2 cellular contexts compared by ENCODE assay signal in the genomic region with DNA sequence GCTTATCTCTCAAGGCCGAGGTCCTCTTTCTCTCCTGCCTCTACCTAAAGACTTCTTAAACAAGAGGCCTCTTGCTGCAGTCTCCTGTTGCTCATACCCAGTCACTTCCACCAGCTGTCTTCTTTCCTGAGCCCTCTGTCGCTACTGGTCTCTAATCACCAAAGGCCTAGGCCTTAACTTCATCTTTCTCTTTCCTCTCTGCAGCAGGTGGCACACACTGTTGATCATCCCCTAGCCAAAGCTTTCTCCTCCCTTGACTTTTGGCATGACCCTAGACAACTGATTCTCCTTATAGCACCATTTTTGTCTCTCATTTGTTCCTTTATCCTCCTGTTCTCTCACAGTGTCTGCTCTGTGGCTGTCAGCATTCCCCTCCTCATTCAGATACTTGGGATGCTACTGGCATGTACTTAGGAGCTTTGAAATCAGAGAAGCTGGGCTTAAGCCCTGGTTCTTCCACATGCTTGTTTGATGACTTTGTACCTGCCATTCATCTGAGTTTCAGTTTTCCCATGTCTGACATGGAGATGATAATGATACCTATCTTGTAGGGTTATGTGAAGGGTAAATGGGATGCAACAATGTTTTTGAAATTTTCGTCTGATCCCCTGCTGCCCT.
TF ChIP-seq lines count a peak whose summit lies in the region.

No MANE protein-coding gene starts in this region.

TF ChIP-seq in HCT116, 20 proteins besides CTCF, POLR2A, EP300 and RAD21:
- TF ChIP-seq SP1 (IDR thresholded peaks at IDR 0.05; ENCODE audit: low read depth) (peak; percentile 35; the same call in 1 of the 2 replicates), JUND (IDR thresholded peaks at IDR 0.05) (peak; percentile 49; the same call in 1 of the 2 replicates), CEBPB (IDR thresholded peaks at IDR 0.05; ENCODE audit: low read depth) (no peak), FOSL1 (IDR thresholded peaks at IDR 0.05; ENCODE audit: low read depth) (peak; percentile 36), SRF (IDR thresholded peaks at IDR 0.05; ENCODE audit: low read depth) (no peak), ZNF274 (IDR thresholded peaks at IDR 0.05; ENCODE audit: low read depth, low read length) (no peak), EGR1 (IDR thresholded peaks at IDR 0.05; ENCODE audit: low read depth) (no peak)

TF ChIP-seq in HepG2, 621 proteins besides CTCF, POLR2A, EP300 and RAD21:
- TF ChIP-seq SMAD3 (CRISPR knock-in tag; IDR thresholded peaks at IDR 0.05), result no peak
- no peak for TF ChIP-seq ZNF749 (CRISPR knock-in tag; IDR thresholded peaks at IDR 0.05; ENCODE audit: borderline replicate concordance)
- no peak for TF ChIP-seq ZSCAN21 (CRISPR knock-in tag; IDR thresholded peaks at IDR 0.05; ENCODE audit: borderline replicate concordance)
- TF ChIP-seq ZEB1 (IDR thresholded peaks at IDR 0.05; ENCODE audit: insufficient replicate concordance, low read depth), result no peak
- TF ChIP-seq, protein P1, sequence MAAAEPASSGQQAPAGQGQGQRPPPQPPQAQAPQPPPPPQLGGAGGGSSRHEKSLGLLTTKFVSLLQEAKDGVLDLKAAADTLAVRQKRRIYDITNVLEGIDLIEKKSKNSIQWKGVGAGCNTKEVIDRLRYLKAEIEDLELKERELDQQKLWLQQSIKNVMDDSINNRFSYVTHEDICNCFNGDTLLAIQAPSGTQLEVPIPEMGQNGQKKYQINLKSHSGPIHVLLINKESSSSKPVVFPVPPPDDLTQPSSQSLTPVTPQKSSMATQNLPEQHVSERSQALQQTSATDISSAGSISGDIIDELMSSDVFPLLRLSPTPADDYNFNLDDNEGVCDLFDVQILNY (CRISPR knock-in tag; conservative IDR thresholded peaks at IDR 0.05), result no peak
- no peak for TF ChIP-seq FOXA1 (IDR thresholded peaks at IDR 0.05)
- no peak for TF ChIP-seq FOXA1 (CRISPR knock-in tag; IDR thresholded peaks at IDR 0.05)
- TF ChIP-seq ZNF160 (CRISPR knock-in tag; IDR thresholded peaks at IDR 0.05), result no peak
- TF ChIP-seq, protein P2, sequence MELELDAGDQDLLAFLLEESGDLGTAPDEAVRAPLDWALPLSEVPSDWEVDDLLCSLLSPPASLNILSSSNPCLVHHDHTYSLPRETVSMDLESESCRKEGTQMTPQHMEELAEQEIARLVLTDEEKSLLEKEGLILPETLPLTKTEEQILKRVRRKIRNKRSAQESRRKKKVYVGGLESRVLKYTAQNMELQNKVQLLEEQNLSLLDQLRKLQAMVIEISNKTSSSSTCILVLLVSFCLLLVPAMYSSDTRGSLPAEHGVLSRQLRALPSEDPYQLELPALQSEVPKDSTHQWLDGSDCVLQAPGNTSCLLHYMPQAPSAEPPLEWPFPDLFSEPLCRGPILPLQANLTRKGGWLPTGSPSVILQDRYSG (CRISPR knock-in tag; IDR thresholded peaks at IDR 0.05), result no peak
- no peak for TF ChIP-seq ZNF460 (CRISPR knock-in tag; IDR thresholded peaks at IDR 0.05; ENCODE audit: borderline replicate concordance)
